ENCODE assay signal across 23 cellular contexts in genomic region chr18:42765225-42765624, GRCh38.
"Had no signal": no experiment of that assay in that cellular context is flagged by ENCODE, and none has a peak within 500 bp of the region (broad histone marks: within the 10 kb centered on the region; RNA-seq: fewer than 3 reads in every experiment).

No MANE protein-coding gene starts in this region.

- H3K9me3 Mint-ChIP-seq: dendritic cell treated with granulocyte-macrophage colony-stimulating factor and Interleukin-4, amounts not matched to agents 40 ng/mL and 50 ng/mL, for 4 days had no signal

- H3K4me1 ChIP-seq: ascending aorta, lower lobe of right lung, pancreas, sigmoid colon, spleen, testis, upper lobe of right lung had no signal

- FAIRE-seq: pancreas had no signal

- H3K4me3 ChIP-seq: ascending aorta, cardiac muscle cell, lower lobe of right lung, pancreas, sigmoid colon, spleen, testis, upper lobe of right lung had no signal

- H3K36me3 Mint-ChIP-seq: activated naive CD4-positive, alpha-beta T cell treated with anti-CD3 and anti-CD28 coated beads, Interleukin-2, amount 50 U/mL, for 24 hours; naive thymus-derived CD8-positive, alpha-beta T cell; stimulated activated memory B cell treated with anti-CD40 and anti-IgM and Interleukin-4, amounts not matched to agents 10 μg/mL and 1 μg/mL and 100 μg/mL, for 72 hours had no signal

- H3K9me3 ChIP-seq: ascending aorta, lower lobe of right lung, neutrophil, pancreas, sigmoid colon, testis, upper lobe of right lung had no signal

- H3K4me3 Mint-ChIP-seq: activated naive CD4-positive, alpha-beta T cell treated with anti-CD3 and anti-CD28 coated beads, Interleukin-2, amount 50 U/mL, for 24 hours; dendritic cell treated with granulocyte-macrophage colony-stimulating factor and Interleukin-4, amounts not matched to agents 40 ng/mL and 50 ng/mL, for 4 days; naive thymus-derived CD8-positive, alpha-beta T cell; stimulated activated memory B cell treated with anti-CD40 and anti-IgM and Interleukin-4, amounts not matched to agents 10 μg/mL and 1 μg/mL and 100 μg/mL, for 72 hours had no signal

- H3K4me1 Mint-ChIP-seq: activated naive CD4-positive, alpha-beta T cell treated with anti-CD3 and anti-CD28 coated beads, Interleukin-2, amount 50 U/mL, for 24 hours; naive thymus-derived CD8-positive, alpha-beta T cell; stimulated activated memory B cell treated with anti-CD40 and anti-IgM and Interleukin-4, amounts not matched to agents 10 μg/mL and 1 μg/mL and 100 μg/mL, for 72 hours had no signal

- ATAC-seq: left colon; lower lobe of right lung; naive thymus-derived CD8-positive, alpha-beta T cell; pancreas; stimulated activated memory B cell treated with anti-CD40 and anti-IgM and Interleukin-4, amounts not matched to agents 10 μg/mL and 1 μg/mL and 100 μg/mL, for 72 hours; upper lobe of right lung had no signal

- H3K27ac Mint-ChIP-seq: activated naive CD4-positive, alpha-beta T cell treated with anti-CD3 and anti-CD28 coated beads, Interleukin-2, amount 50 U/mL, for 24 hours; dendritic cell treated with granulocyte-macrophage colony-stimulating factor and Interleukin-4, amounts not matched to agents 40 ng/mL and 50 ng/mL, for 4 days; naive thymus-derived CD8-positive, alpha-beta T cell; stimulated activated memory B cell treated with anti-CD40 and anti-IgM and Interleukin-4, amounts not matched to agents 10 μg/mL and 1 μg/mL and 100 μg/mL, for 72 hours had no signal

- H3K27me3 ChIP-seq: ascending aorta, cardiac muscle cell, neutrophil, pancreas, sigmoid colon, spleen, testis, upper lobe of right lung had no signal

- H3K27me3 Mint-ChIP-seq: activated naive CD4-positive, alpha-beta T cell treated with anti-CD3 and anti-CD28 coated beads, Interleukin-2, amount 50 U/mL, for 24 hours; dendritic cell treated with granulocyte-macrophage colony-stimulating factor and Interleukin-4, amounts not matched to agents 40 ng/mL and 50 ng/mL, for 4 days; naive thymus-derived CD8-positive, alpha-beta T cell; stimulated activated memory B cell treated with anti-CD40 and anti-IgM and Interleukin-4, amounts not matched to agents 10 μg/mL and 1 μg/mL and 100 μg/mL, for 72 hours had no signal

- H3K27ac ChIP-seq: ascending aorta, cardiac muscle cell, lower lobe of right lung, neutrophil, pancreas, sigmoid colon, spleen, testis, upper lobe of right lung had no signal

- H3K36me3 ChIP-seq: ascending aorta, cardiac muscle cell, lower lobe of right lung, neutrophil, pancreas, sigmoid colon, spleen, upper lobe of right lung had no signal

- DNase-seq: activated CD4-positive, alpha-beta T cell treated with anti-CD3 and anti-CD28 coated beads, Interleukin-2, amount 50 U/mL, for 1 hour; activated CD4-positive, CD25-positive, alpha-beta regulatory T cell treated with anti-CD3 and anti-CD28 coated beads, Interleukin-2, amount 50 U/mL, for 72 hours; activated CD8-positive, alpha-beta memory T cell treated with anti-CD3 and anti-CD28 coated beads, Interleukin-2, amount 50 U/mL, for 4 hours; activated gamma-delta T cell; effector memory CD4-positive, alpha-beta T cell; hypothalamus; islet precursor cell; left colon; lower lobe of right lung; naive thymus-derived CD8-positive, alpha-beta T cell; pancreas; sigmoid colon; spleen; stimulated activated CD4-positive, alpha-beta T cell treated with anti-CD3 and anti-CD28 coated beads, Interleukin-4, amount 100 ng/mL, for 4 hours; T1000; testis; upper lobe of right lung had no signal
